ENCODE assay signal across 25 cellular contexts in genomic region chr21:44295646-44296045, GRCh38. TPM values are rescaled to one million over a fixed set of nuclear protein-coding genes. Genes with fewer than 3 reads are reported as not detected.
DNase-seq lines count a peak whose midpoint lies in the region; ATAC-seq and TF ChIP-seq lines count a peak whose summit lies in the region.
"Had no signal": no experiment of that assay in that cellular context is flagged by ENCODE, and none has a peak within 500 bp of the region (broad histone marks: within the 10 kb centered on the region; RNA-seq: fewer than 3 reads in every experiment).

No MANE protein-coding gene starts in this region.

- DNase-seq in Right ventricle myocardium superior (no peak), right atrium auricular region (ENCODE audit: low spot score) (no peak), GM20000 (ENCODE audit: low spot score) (peak; percentile 76), HuH-7.5 (ENCODE audit: low spot score) (no peak)
- DNase-seq in effector memory CD4-positive, alpha-beta T cell: no peak
- DNase-seq: activated naive CD4-positive, alpha-beta T cell treated with anti-CD3 and anti-CD28 coated beads, Interleukin-2, amount 50 U/mL, for 16 hours; C1 segment of cervical spinal cord; Calu3; cortex of kidney; islet precursor cell; KBM-7; mammary epithelial cell; MG63; nucleus accumbens; spleen; stimulated activated CD4-positive, alpha-beta T cell treated with anti-CD3 and anti-CD28 coated beads, Interleukin-2, amount 100 ng/mL, for 48 hours; stimulated activated naive CD4-positive, alpha-beta T cell had no signal

- H3K36me3 ChIP-seq in right atrium auricular region: no peaks in the 10 kb centered on the region
- no peaks in the 10 kb centered on the region for H3K36me3 ChIP-seq in effector memory CD4-positive, alpha-beta T cell (ENCODE audit: control insufficient read depth, insufficient read depth, low read length)
- H3K36me3 ChIP-seq: cardiac muscle cell, MG63, spleen had no signal

- TF ChIP-seq CTCF in right atrium auricular region (IDR thresholded peaks at IDR 0.05) (no peak), GM20000 (IDR thresholded peaks at IDR 0.05; ENCODE audit: extremely low read depth, missing control alignments) (no peak)

- no peak overlapping the region for H3K4me3 ChIP-seq in right atrium auricular region
- H3K4me3 ChIP-seq in effector memory CD4-positive, alpha-beta T cell (ENCODE audit: insufficient read depth, low read depth, low read length, poor library complexity, severe bottlenecking): no peak overlapping the region
- H3K4me3 ChIP-seq: cardiac muscle cell, MG63, spleen had no signal

- peaks cover 0 to 33% of the 10 kb centered on the region in 2 donors for H3K4me1 ChIP-seq in right atrium auricular region
- peaks cover 39% of the 10 kb centered on the region for H3K4me1 ChIP-seq in effector memory CD4-positive, alpha-beta T cell (ENCODE audit: control insufficient read depth, insufficient read depth, low read length, poor library complexity, severe bottlenecking)

- H3K27ac ChIP-seq in right atrium auricular region: no peak overlapping the region
- H3K27ac ChIP-seq in effector memory CD4-positive, alpha-beta T cell (ENCODE audit: insufficient read depth, low read length, poor library complexity, severe bottlenecking): peak overlapping the region; percentile 13
- H3K27ac ChIP-seq: cardiac muscle cell, spleen had no signal

- no peaks in the 10 kb centered on the region for H3K9me3 Mint-ChIP-seq in stimulated activated memory B cell treated with anti-CD40 and anti-IgM and Interleukin-4, amounts not matched to agents 10 μg/mL and 1 μg/mL and 100 μg/mL, for 72 hours

- no peak overlapping the region for H3K4me3 Mint-ChIP-seq in stimulated activated memory B cell treated with anti-CD40 and anti-IgM and Interleukin-4, amounts not matched to agents 10 μg/mL and 1 μg/mL and 100 μg/mL, for 72 hours

- intact Hi-C loops in Right ventricle myocardium superior (cut with DNase I): no loop called here

- no peaks in the 10 kb centered on the region for H3K36me3 Mint-ChIP-seq in stimulated activated memory B cell treated with anti-CD40 and anti-IgM and Interleukin-4, amounts not matched to agents 10 μg/mL and 1 μg/mL and 100 μg/mL, for 72 hours

- H3K27ac Mint-ChIP-seq in stimulated activated memory B cell treated with anti-CD40 and anti-IgM and Interleukin-4, amounts not matched to agents 10 μg/mL and 1 μg/mL and 100 μg/mL, for 72 hours: peak overlapping the region; percentile 70

- peaks cover 3% of the 10 kb centered on the region for H3K27me3 Mint-ChIP-seq in stimulated activated memory B cell treated with anti-CD40 and anti-IgM and Interleukin-4, amounts not matched to agents 10 μg/mL and 1 μg/mL and 100 μg/mL, for 72 hours

- H3K9me3 ChIP-seq in right atrium auricular region: no peaks in the 10 kb centered on the region
- H3K9me3 ChIP-seq in effector memory CD4-positive, alpha-beta T cell (ENCODE audit: control insufficient read depth, low read length): no peaks in the 10 kb centered on the region
- H3K9me3 ChIP-seq: MG63, spleen had no signal

- ATAC-seq in Right ventricle myocardium superior (ENCODE audit: poor library complexity) (peak; percentile 0), HG02763 (IDR thresholded peaks at IDR 0.05; ENCODE audit: unreplicated experiment) (no peak), HG02981 (IDR thresholded peaks at IDR 0.05; ENCODE audit: unreplicated experiment) (no peak)
- no peak for ATAC-seq in stimulated activated memory B cell treated with anti-CD40 and anti-IgM and Interleukin-4, amounts not matched to agents 10 μg/mL and 1 μg/mL and 100 μg/mL, for 72 hours

- no peaks in the 10 kb centered on the region for H3K27me3 ChIP-seq in right atrium auricular region
- no peaks in the 10 kb centered on the region for H3K27me3 ChIP-seq in effector memory CD4-positive, alpha-beta T cell (replicated peaks; ENCODE audit: control insufficient read depth, insufficient read depth, low read length, poor library complexity, severe bottlenecking)
- H3K27me3 ChIP-seq: cardiac muscle cell, MG63 had no signal

- H3K4me1 Mint-ChIP-seq in stimulated activated memory B cell treated with anti-CD40 and anti-IgM and Interleukin-4, amounts not matched to agents 10 μg/mL and 1 μg/mL and 100 μg/mL, for 72 hours: peaks cover 62% of the 10 kb centered on the region

RNA-seq across cellular contexts. Expression of gene PFKL, which starts 4.2 kb away (rescaled TPM):
- 42.7 TPM for total RNA-seq in Right ventricle myocardium superior
- total RNA-seq in right atrium auricular region: 10 to 100 TPM; 28.0 to 45.7 TPM

RNA-seq across cellular contexts. Expression of gene AIRE, which starts 10.0 kb away (rescaled TPM):
- not detected for total RNA-seq in Right ventricle myocardium superior
- total RNA-seq in right atrium auricular region: not detected
- total RNA-seq: Calu3, Daoy, mammary epithelial cell had no signal

RNA-seq across cellular contexts. Expression of gene DNMT3L, which starts 33.9 kb away (rescaled TPM):
- not detected for total RNA-seq in Right ventricle myocardium superior
- not detected for total RNA-seq in right atrium auricular region
- total RNA-seq: aorta, Calu3, cardiac muscle cell, Daoy, mammary epithelial cell, spleen, temporal lobe, urinary bladder had no signal

RNA-seq across cellular contexts. Expression of gene CFAP410, which starts 43.5 kb away (rescaled TPM):
- 13.9 TPM for total RNA-seq in Right ventricle myocardium superior
- total RNA-seq in right atrium auricular region: 10 to 100 TPM; 21.4 to 23.2 TPM

RNA-seq across cellular contexts. Expression of gene ICOSLG, which starts 54.9 kb away (rescaled TPM):
- total RNA-seq in Right ventricle myocardium superior: 4.3 TPM
- total RNA-seq in right atrium auricular region: 1 to 10 TPM; 1.0 to 1.1 TPM
